Comparison of ENCODE assay signal across 8 cellular contexts in the genomic region with DNA sequence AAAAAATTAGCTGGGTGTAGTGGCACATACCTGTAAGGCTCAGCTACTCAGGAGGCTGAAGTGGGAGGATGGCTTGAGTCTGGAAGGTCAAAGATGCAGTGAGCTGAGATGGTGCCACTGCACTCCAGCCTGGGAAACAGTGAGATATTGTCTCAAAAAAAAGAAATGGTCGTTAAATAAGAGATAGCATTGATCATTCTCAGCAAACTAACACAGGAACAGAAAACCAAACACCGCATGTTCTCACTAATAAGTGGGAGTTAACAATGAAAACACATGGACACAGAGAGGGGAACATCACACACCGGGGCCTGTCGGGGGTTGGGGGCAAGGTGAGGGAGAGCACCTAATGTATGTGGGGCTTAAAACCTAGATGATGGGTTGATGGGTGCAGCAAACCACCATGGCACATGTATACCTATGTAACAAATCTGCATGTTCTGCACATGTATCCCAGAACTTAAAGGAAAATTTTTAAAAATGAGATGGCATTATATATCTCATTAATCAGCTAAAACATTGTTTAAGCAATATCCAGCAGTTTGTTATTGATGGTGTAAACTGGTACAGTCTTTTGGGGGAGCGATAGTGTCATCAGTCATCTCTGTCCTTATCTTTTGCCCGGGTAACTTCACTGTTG. TPM values are rescaled to one million over a fixed set of nuclear protein-coding genes. Genes with fewer than 3 reads are reported as not detected.
A peak's percentile ranks its signal among the peaks of the same experiment; 100 is the strongest.
DNase-seq lines count a peak whose midpoint lies in the region; ATAC-seq, FAIRE-seq and TF ChIP-seq lines count a peak whose summit lies in the region.
"Not testable (repeated sequence)": the region's sequence is repeated elsewhere in the genome, so short reads cannot be mapped to it uniquely, and the experiment has no call there.

No MANE protein-coding gene starts in this region.

- not testable (repeated sequence) for BruUV-seq in OCI-LY7 (replicated peaks; lab: Mats Ljungman, UMichigan)

- peaks cover 13% of the 10 kb centered on the region for H3F3A ChIP-seq in DOHH2 (ENCODE audit: control insufficient read depth, insufficient read depth)

- peak overlapping the region; percentile 81 for H3K27ac Mint-ChIP-seq in activated CD4-positive, alpha-beta memory T cell treated with anti-CD3 and anti-CD28 coated beads, Interleukin-2, amount 10 ng/mL, durations not matched to agents 7 days and 5 days
- H3K27ac Mint-ChIP-seq in astrocyte (ENCODE audit: unreplicated experiment): not testable (repeated sequence)
- peak overlapping the region; percentile 90 for H3K27ac Mint-ChIP-seq in mesothelial cell of epicardium
- H3K27ac Mint-ChIP-seq in progenitor cell of endocrine pancreas: peak overlapping the region; percentile 96

- H3K79me2 ChIP-seq in DOHH2 (ENCODE audit: control insufficient read depth, low read length): peaks cover 28% of the 10 kb centered on the region
- not testable (repeated sequence) for H3K79me2 ChIP-seq in OCI-LY7 (ENCODE audit: insufficient read depth, low read depth, low read length); astrocyte (ENCODE audit: insufficient read depth, low read length)

- not testable (repeated sequence) for H3K27me3 ChIP-seq in DOHH2 (ENCODE audit: control insufficient read depth, low read length); astrocyte (ENCODE audit: insufficient read depth, low read length); gastroesophageal sphincter; transverse colon

- POLR2A ChIA-PET in OCI-LY7 (lab: Charles Lee): interaction anchor here (0.6 to 4.5 kb wide), 4 partner anchors 15 to 141 kb away, joined by 3 to 24 read pairs (median 6); no protein-coding TSS in a partner anchor
- POLR2A ChIA-PET in activated CD4-positive, alpha-beta memory T cell treated with anti-CD3 and anti-CD28 coated beads, Interleukin-2, amount 10 ng/mL, durations not matched to agents 7 days and 5 days (lab: Charles Lee): interaction anchor here (0.7 to 7.1 kb wide), 9 partner anchors 8 to 184 kb away, joined by 3 to 211 read pairs (median 3); partner anchors contain the start of genes BLM, HDDC3, RCCD1 and UNC45A

- not testable (repeated sequence) for H2AFZ ChIP-seq in OCI-LY7 (ENCODE audit: low read length); astrocyte (ENCODE audit: low read depth, low read length)

- peaks cover 22% of the 10 kb centered on the region for H3K36me3 Mint-ChIP-seq in activated CD4-positive, alpha-beta memory T cell treated with anti-CD3 and anti-CD28 coated beads, Interleukin-2, amount 10 ng/mL, durations not matched to agents 7 days and 5 days (ENCODE audit: low read depth)
- H3K36me3 Mint-ChIP-seq in astrocyte (ENCODE audit: low read depth, unreplicated experiment): peaks cover 13% of the 10 kb centered on the region
- H3K36me3 Mint-ChIP-seq in mesothelial cell of epicardium: peaks cover 16% of the 10 kb centered on the region
- peaks cover 13% of the 10 kb centered on the region for H3K36me3 Mint-ChIP-seq in progenitor cell of endocrine pancreas (ENCODE audit: insufficient read depth)

- H3K9me3 ChIP-seq in DOHH2 (ENCODE audit: control insufficient read depth, insufficient read depth, low read length); OCI-LY7 (ENCODE audit: low read length); astrocyte (ENCODE audit: insufficient read depth, low read depth, low read length); gastroesophageal sphincter; transverse colon: not testable (repeated sequence)

- TF ChIP-seq POLR2A in gastroesophageal sphincter (IDR thresholded peaks at IDR 0.05); transverse colon (IDR thresholded peaks at IDR 0.05): not testable (repeated sequence)

- H3K4me1 Mint-ChIP-seq in activated CD4-positive, alpha-beta memory T cell treated with anti-CD3 and anti-CD28 coated beads, Interleukin-2, amount 10 ng/mL, durations not matched to agents 7 days and 5 days: peaks cover 40% of the 10 kb centered on the region
- H3K4me1 Mint-ChIP-seq in astrocyte (ENCODE audit: low read depth, unreplicated experiment): not testable (repeated sequence)
- H3K4me1 Mint-ChIP-seq in mesothelial cell of epicardium (peaks cover 21% of the 10 kb centered on the region), progenitor cell of endocrine pancreas (ENCODE audit: low read depth) (peaks cover 21% of the 10 kb centered on the region)

- 63 to 75% methylated on average over 3 to 6 of the region's 6 CpGs for WGBS in gastroesophageal sphincter (ENCODE audit: low coverage in 1 of 2), 2 donors
- 67 to 79% methylated on average over 6 of the region's 6 CpGs for WGBS in transverse colon (ENCODE audit: low coverage in 1 of 2), 2 donors

- H3K4me3 Mint-ChIP-seq in activated CD4-positive, alpha-beta memory T cell treated with anti-CD3 and anti-CD28 coated beads, Interleukin-2, amount 10 ng/mL, durations not matched to agents 7 days and 5 days: peak overlapping the region; percentile 80
- H3K4me3 Mint-ChIP-seq in astrocyte (ENCODE audit: unreplicated experiment) (peak overlapping the region; percentile 87), mesothelial cell of epicardium (peak overlapping the region; percentile 74), progenitor cell of endocrine pancreas (ENCODE audit: low read depth) (peak overlapping the region; percentile 81)

- not testable (repeated sequence) for TF ChIP-seq EP300 in gastroesophageal sphincter (IDR thresholded peaks at IDR 0.05); transverse colon (IDR thresholded peaks at IDR 0.05; ENCODE audit: low read depth)

- ATAC-seq in gastroesophageal sphincter: not testable (repeated sequence)

- intact Hi-C loops in OCI-LY7 (cut with micrococcal nuclease; ENCODE audit: unreplicated experiment); transverse colon (cut with DNase I; ENCODE audit: low total_unique reads): not testable (repeated sequence)

- H3K4me1 ChIP-seq in DOHH2 (ENCODE audit: control insufficient read depth, low read length): peaks cover 53% of the 10 kb centered on the region
- H3K4me1 ChIP-seq in OCI-LY7 (ENCODE audit: insufficient read depth, low read length, poor library complexity, severe bottlenecking): peaks cover 40% of the 10 kb centered on the region
- H3K4me1 ChIP-seq in astrocyte (ENCODE audit: insufficient read depth, low read length): peaks cover 13% of the 10 kb centered on the region
- peaks cover 0 to 42% (median 8%) of the 10 kb centered on the region in 3 donors for H3K4me1 ChIP-seq in gastroesophageal sphincter
- peaks cover 13 to 19% (median 18%) of the 10 kb centered on the region in 4 donors for H3K4me1 ChIP-seq in transverse colon

- in situ Hi-C loops in transverse colon (cut with MboI; ENCODE audit: low pct_ligation_motif_present in 1 of 4, low pct_unique_long_range_greater_than_20kb in 1 of 4, low sequenced_read_pairs in 3 of 4): not testable (repeated sequence)

- FAIRE-seq in astrocyte (lab: Jason Lieb, UNC): not testable (repeated sequence)

- H3K9me2 ChIP-seq in DOHH2 (replicated peaks; ENCODE audit: control insufficient read depth, low read length); OCI-LY7 (ENCODE audit: insufficient read depth, low read length): not testable (repeated sequence)

- not testable (repeated sequence) for H3K9me3 Mint-ChIP-seq in activated CD4-positive, alpha-beta memory T cell treated with anti-CD3 and anti-CD28 coated beads, Interleukin-2, amount 10 ng/mL, durations not matched to agents 7 days and 5 days; astrocyte (ENCODE audit: unreplicated experiment); mesothelial cell of epicardium; progenitor cell of endocrine pancreas (ENCODE audit: low read depth)

- CTCF ChIA-PET in OCI-LY7 (lab: Charles Lee; ENCODE audit: unreplicated experiment): interaction anchor here (3.8 kb wide), 1 partner anchor 31 kb away, joined by 16 read pairs; the partner anchor contains the start of gene HDDC3
- CTCF ChIA-PET in activated CD4-positive, alpha-beta memory T cell treated with anti-CD3 and anti-CD28 coated beads, Interleukin-2, amount 10 ng/mL, durations not matched to agents 7 days and 5 days (lab: Charles Lee): interaction anchor here (1.1 to 6.7 kb wide), 10 partner anchors 12 to 302 kb away, joined by 3 to 210 read pairs (median 5); partner anchors contain the start of genes HDDC3, RCCD1 and UNC45A

- H3K4me2 ChIP-seq in DOHH2 (ENCODE audit: low read length): peak overlapping the region; percentile 76
- peak overlapping the region; percentile 86 for H3K4me2 ChIP-seq in OCI-LY7 (ENCODE audit: low read length)
- not testable (repeated sequence) for H3K4me2 ChIP-seq in astrocyte (ENCODE audit: low read length)

- not testable (repeated sequence) for TF ChIP-seq CTCF in DOHH2 (IDR thresholded peaks at IDR 0.05; ENCODE audit: low read depth, low read length, poor library complexity, severe bottlenecking); OCI-LY7 (conservative IDR thresholded peaks at IDR 0.05; ENCODE audit: low read length); astrocyte (IDR thresholded peaks at IDR 0.05; ENCODE audit: insufficient read depth, low read depth, low read length); gastroesophageal sphincter (IDR thresholded peaks at IDR 0.05); mesothelial cell of epicardium (IDR thresholded peaks at IDR 0.05; ENCODE audit: unreplicated experiment); progenitor cell of endocrine pancreas (IDR thresholded peaks at IDR 0.05; ENCODE audit: unreplicated experiment); transverse colon (IDR thresholded peaks at IDR 0.05)

- peaks cover 24% of the 10 kb centered on the region for H3K36me3 ChIP-seq in DOHH2 (ENCODE audit: control insufficient read depth, low read length)
- not testable (repeated sequence) for H3K36me3 ChIP-seq in OCI-LY7 (ENCODE audit: insufficient read depth, low read length); astrocyte (ENCODE audit: insufficient read depth, low read length); transverse colon
- H3K36me3 ChIP-seq in gastroesophageal sphincter: peaks cover 0 to 19% of the 10 kb centered on the region in 2 donors

- H3K9ac ChIP-seq in astrocyte (ENCODE audit: low read length): peak overlapping the region; percentile 85

- not testable (repeated sequence) for H3K27me3 Mint-ChIP-seq in activated CD4-positive, alpha-beta memory T cell treated with anti-CD3 and anti-CD28 coated beads, Interleukin-2, amount 10 ng/mL, durations not matched to agents 7 days and 5 days; mesothelial cell of epicardium (ENCODE audit: low read depth); progenitor cell of endocrine pancreas
- H3K27me3 Mint-ChIP-seq in astrocyte (ENCODE audit: low read depth, unreplicated experiment): peaks cover 17% of the 10 kb centered on the region

- H3K4me3 ChIP-seq in DOHH2 (ENCODE audit: low read length): peak overlapping the region; percentile 73
- not testable (repeated sequence) for H3K4me3 ChIP-seq in OCI-LY7 (ENCODE audit: low read depth, low read length, poor library complexity, severe bottlenecking); astrocyte (ENCODE audit: insufficient read depth, low read depth, low read length); gastroesophageal sphincter; transverse colon

- DNase-seq in OCI-LY7 (ENCODE audit: low spot score); activated CD4-positive, alpha-beta memory T cell treated with anti-CD3 and anti-CD28 coated beads, Interleukin-2, amount 10 ng/mL, durations not matched to agents 7 days and 5 days; astrocyte (ENCODE audit: low read depth); mesothelial cell of epicardium (ENCODE audit: low spot score in 2 of 2, unreplicated experiment in 2 of 2); progenitor cell of endocrine pancreas (ENCODE audit: low spot score, unreplicated experiment); transverse colon: not testable (repeated sequence)

- H3K27ac ChIP-seq in DOHH2 (ENCODE audit: low read depth, low read length) (peak overlapping the region; percentile 64), gastroesophageal sphincter (peak overlapping the region in 3 of 4 donors; percentile 93 to 98 (median 95)), transverse colon (peak overlapping the region; percentile 93 to 99 (median 96))
- H3K27ac ChIP-seq in OCI-LY7 (ENCODE audit: low read depth, low read length, poor library complexity, severe bottlenecking); astrocyte (ENCODE audit: low read depth, low read length): not testable (repeated sequence)

- H4K20me1 ChIP-seq in DOHH2 (ENCODE audit: control insufficient read depth, insufficient read depth, low read depth, low read length); OCI-LY7 (ENCODE audit: insufficient read depth, low read length); astrocyte (ENCODE audit: insufficient read depth, low read length): not testable (repeated sequence)

RNA-seq across cellular contexts. Expression of gene MAN2A2, which starts 1.8 kb away (rescaled TPM):
- total RNA-seq in OCI-LY7 (2014; rRNA removed; shearing (Covaris generic)): 6.6 and 12.2 TPM in 2 replicates
- total RNA-seq in OCI-LY7 (2022) (11.6 and 17.4 TPM in 2 replicates), astrocyte (18.5 and 21.3 TPM in 2 replicates), gastroesophageal sphincter (10 to 100 TPM; 19.4 to 58.2 (median 44.9) TPM), mesothelial cell of epicardium (89.0 to 104 TPM (median 101 TPM) in 3 replicates), progenitor cell of endocrine pancreas (111 and 117 TPM in 2 replicates), transverse colon (100 to 1,000 TPM in 2 of 4 donors, 10 to 100 TPM in 2; 46.8 to 109 (median 86.4) TPM)
- total RNA-seq in activated CD4-positive, alpha-beta memory T cell treated with anti-CD3 and anti-CD28 coated beads, Interleukin-2, amount 10 ng/mL, durations not matched to agents 7 days and 5 days: 100 to 1,000 TPM; 132 to 133 TPM

RNA-seq across cellular contexts. Expression of gene FES, which starts 17.0 kb away (rescaled TPM):
- 3.3 and 4.7 TPM in 2 replicates for total RNA-seq in OCI-LY7 (2014; rRNA removed; shearing (Covaris generic))
- total RNA-seq in OCI-LY7 (2022): 3.0 and 3.2 TPM in 2 replicates
- 10 to 100 TPM; 31.2 to 32.4 TPM for total RNA-seq in activated CD4-positive, alpha-beta memory T cell treated with anti-CD3 and anti-CD28 coated beads, Interleukin-2, amount 10 ng/mL, durations not matched to agents 7 days and 5 days
- total RNA-seq in astrocyte: 4.4 and 7.2 TPM in 2 replicates
- 10 to 100 TPM; 40.1 to 70.4 (median 43.5) TPM for total RNA-seq in gastroesophageal sphincter
- 26.5 to 32.6 TPM (median 29.4 TPM) in 3 replicates for total RNA-seq in mesothelial cell of epicardium
- total RNA-seq in progenitor cell of endocrine pancreas: 13.8 and 16.2 TPM in 2 replicates
- 10 to 100 TPM in 3 of 4 donors, 1 to 10 TPM in 1; 7.0 to 18.3 (median 14.0) TPM for total RNA-seq in transverse colon

RNA-seq across cellular contexts. Expression of gene HDDC3, which starts 31.1 kb away (rescaled TPM):
- 31.8 and 35.8 TPM in 2 replicates for total RNA-seq in OCI-LY7 (2014; rRNA removed; shearing (Covaris generic))
- total RNA-seq in OCI-LY7 (2022): 38.6 and 39.7 TPM in 2 replicates
- 10 to 100 TPM; 37.6 to 41.7 TPM for total RNA-seq in activated CD4-positive, alpha-beta memory T cell treated with anti-CD3 and anti-CD28 coated beads, Interleukin-2, amount 10 ng/mL, durations not matched to agents 7 days and 5 days
- total RNA-seq in astrocyte: 9.7 and 10.5 TPM in 2 replicates
- total RNA-seq in gastroesophageal sphincter: 10 to 100 TPM in 2 of 4 donors, 1 to 10 TPM in 2; 5.9 to 17.1 (median 8.3) TPM
- 11.5 to 12.4 TPM (median 11.9 TPM) in 3 replicates for total RNA-seq in mesothelial cell of epicardium
- 14.5 and 16.6 TPM in 2 replicates for total RNA-seq in progenitor cell of endocrine pancreas
- total RNA-seq in transverse colon: 10 to 100 TPM; 13.8 to 21.8 (median 17.9) TPM

RNA-seq across cellular contexts. Expression of gene FURIN, which starts 32.9 kb away (rescaled TPM):
- 2.1 and 4.9 TPM in 2 replicates for total RNA-seq in OCI-LY7 (2014; rRNA removed; shearing (Covaris generic))
- total RNA-seq in OCI-LY7 (2022) (7.4 and 10.3 TPM in 2 replicates), astrocyte (122 and 135 TPM in 2 replicates), gastroesophageal sphincter (10 to 100 TPM; 34.1 to 75.4 (median 59.8) TPM), mesothelial cell of epicardium (97.7 to 98.8 TPM (median 98.8 TPM) in 3 replicates), progenitor cell of endocrine pancreas (64.1 and 64.8 TPM in 2 replicates), transverse colon (100 to 1,000 TPM in 1 of 4 donors, 10 to 100 TPM in 3; 64.6 to 109 (median 80.6) TPM)
- total RNA-seq in activated CD4-positive, alpha-beta memory T cell treated with anti-CD3 and anti-CD28 coated beads, Interleukin-2, amount 10 ng/mL, durations not matched to agents 7 days and 5 days: 100 to 1,000 TPM; 550 to 553 TPM

RNA-seq across cellular contexts. Expression of gene UNC45A, which starts 33.8 kb away (rescaled TPM):
- 38.3 and 46.1 TPM in 2 replicates for total RNA-seq in OCI-LY7 (2014; rRNA removed; shearing (Covaris generic))
- total RNA-seq in OCI-LY7 (2022): 62.3 and 68.0 TPM in 2 replicates
- 10 to 100 TPM; 71.3 to 75.2 TPM for total RNA-seq in activated CD4-positive, alpha-beta memory T cell treated with anti-CD3 and anti-CD28 coated beads, Interleukin-2, amount 10 ng/mL, durations not matched to agents 7 days and 5 days
- total RNA-seq in astrocyte: 56.2 and 56.6 TPM in 2 replicates
- 100 to 1,000 TPM in 2 of 4 donors, 10 to 100 TPM in 2; 63.7 to 116 (median 100) TPM for total RNA-seq in gastroesophageal sphincter
- 75.8 to 79.7 TPM (median 79.3 TPM) in 3 replicates for total RNA-seq in mesothelial cell of epicardium
- 83.4 and 90.6 TPM in 2 replicates for total RNA-seq in progenitor cell of endocrine pancreas
- total RNA-seq in transverse colon: 100 to 1,000 TPM in 1 of 4 donors, 10 to 100 TPM in 3; 34.4 to 142 (median 52.9) TPM
